In genomic region chr11:27291954-27292641, GRCh38 we compare ENCODE assay signal across 25 cellular contexts.
DNase-seq lines count a peak whose midpoint lies in the region; ATAC-seq and TF ChIP-seq lines count a peak whose summit lies in the region.
"Had no signal": no experiment of that assay in that cellular context is flagged by ENCODE, and none has a peak within 500 bp of the region (broad histone marks: within the 10 kb centered on the region; RNA-seq: fewer than 3 reads in every experiment).

No MANE protein-coding gene starts in this region.

- no TSS peak for BruUV-seq in Panc1 (replicated peaks; lab: Mats Ljungman, UMichigan)

- H3K27ac ChIP-seq in Panc1 (ENCODE audit: low read length) (peak overlapping the region; percentile 68; the same call in 1 of the 2 replicates), muscle layer of duodenum (ENCODE audit: low read length) (peak overlapping the region; percentile 67)
- H3K27ac ChIP-seq: KMS-11, sigmoid colon, vagina had no signal

- DNase-seq in AG10803 (ENCODE audit: low read depth) (peak; percentile 49), Panc1 (ENCODE audit: low read depth, low spot score) (no peak), fibroblast of mammary gland (ENCODE audit: low read depth) (peak; percentile 49), DMS 273 (lab: John Stamatoyannopoulos, UW; ENCODE audit: unreplicated experiment) (no peak), DMS53 (lab: John Stamatoyannopoulos, UW) (no peak), NCI-H345 treated with DMSO at 0.1 percent for 48 hours (lab: John Stamatoyannopoulos, UW; ENCODE audit: unreplicated experiment) (no peak), DMS153 treated with DMSO at 0.1 percent for 48 hours (lab: John Stamatoyannopoulos, UW; ENCODE audit: unreplicated experiment) (no peak)
- DNase-seq: activated CD4-positive, alpha-beta T cell treated with anti-CD3 and anti-CD28 coated beads for 4 hours; activated effector memory CD4-positive, alpha-beta T cell treated with anti-CD3 and anti-CD28 coated beads, Interleukin-2, amount 50 U/mL, for 16 hours; activated naive CD8-positive, alpha-beta T cell treated with anti-CD3 and anti-CD28 coated beads, Interleukin-2, amount 10 ng/mL, durations not matched to agents 7 days and 5 days; activated T-cell treated with anti-CD3 and anti-CD28 coated beads, Interleukin-2, amount 50 U/mL, for 1 hour; CD8-positive, alpha-beta T cell; DMS 273 treated with DMSO at 0.1 percent for 48 hours; NCI-H1436 treated with DMSO at 0.1 percent for 48 hours; NCI-H2107; SHP77; sigmoid colon; stimulated activated naive B cell treated with anti-CD40 and anti-IgM and Interleukin-4, amounts not matched to agents 10 μg/mL and 1 μg/mL and 100 μg/mL, for 72 hours had no signal

- in situ Hi-C loops in Panc1 (cut with HindIII; ENCODE audit: low pct_unique_long_range_greater_than_20kb, low sequenced_read_pairs): no loop called here

- CTCF ChIA-PET in Panc1 (lab: Charles Lee): no interaction called here

- peaks cover 14% of the 10 kb centered on the region; the same call in 1 of the 2 replicates for H3K4me1 ChIP-seq in Panc1 (ENCODE audit: control insufficient read depth, insufficient read depth, low read length)
- peaks cover 0 to 3% of the 10 kb centered on the region in 2 donors for H3K4me1 ChIP-seq in muscle layer of duodenum (ENCODE audit: control insufficient read depth in 1 of 2, insufficient read depth in 2 of 2, low read length in 2 of 2)
- H3K4me1 ChIP-seq: A549, vagina had no signal

- H3K4me3 ChIP-seq in AG10803 (ENCODE audit: low read length): no peak overlapping the region
- H3K4me3 ChIP-seq in Panc1 (ENCODE audit: low read depth in 2 of 2, low read length in 2 of 2): no peak overlapping the region
- no peak overlapping the region for H3K4me3 ChIP-seq in fibroblast of mammary gland (ENCODE audit: control insufficient read depth, low read depth, low read length)
- no peak overlapping the region for H3K4me3 ChIP-seq in muscle layer of duodenum (ENCODE audit: low read depth in 1 of 2, low read length in 2 of 2)
- H3K4me3 ChIP-seq: A549, HAP-1, lung, sigmoid colon, vagina had no signal

- intact Hi-C loops in Panc1 (cut with micrococcal nuclease; ENCODE audit: unreplicated experiment): no loop called here

- no peaks in the 10 kb centered on the region; the same call in 1 of the 2 replicates for H3K9me3 ChIP-seq in Panc1 (ENCODE audit: control insufficient read depth, insufficient read depth, low read depth, low read length)
- no peaks in the 10 kb centered on the region for H3K9me3 ChIP-seq in muscle layer of duodenum (ENCODE audit: control insufficient read depth in 1 of 2, low read length in 2 of 2)
- H3K9me3 ChIP-seq: sigmoid colon, vagina had no signal

- no peak for ATAC-seq in Panc1
- ATAC-seq: A549; CD8-positive, alpha-beta T cell; PC-3; stimulated activated naive B cell treated with anti-CD40 and anti-IgM and Interleukin-4, amounts not matched to agents 10 μg/mL and 1 μg/mL and 100 μg/mL, for 72 hours had no signal

- TF ChIP-seq CTCF in AG10803 (conservative IDR thresholded peaks at IDR 0.05; ENCODE audit: low read length): no peak
- no peak for TF ChIP-seq CTCF in Panc1 (IDR thresholded peaks at IDR 0.05)
- TF ChIP-seq CTCF in fibroblast of mammary gland (conservative IDR thresholded peaks at IDR 0.05; ENCODE audit: control insufficient read depth, insufficient read depth, low read depth, low read length): no peak

- H3K27me3 ChIP-seq in Panc1 (ENCODE audit: control insufficient read depth, insufficient read depth, low read length): no peaks in the 10 kb centered on the region
- H3K27me3 ChIP-seq in muscle layer of duodenum (ENCODE audit: low read depth, low read length): no peaks in the 10 kb centered on the region
- H3K27me3 ChIP-seq: sigmoid colon, vagina had no signal

- POLR2A ChIA-PET in Panc1 (lab: Charles Lee): no interaction called here

- H3K36me3 ChIP-seq in Panc1 (ENCODE audit: control insufficient read depth, insufficient read depth, low read length): no peaks in the 10 kb centered on the region
- H3K36me3 ChIP-seq in muscle layer of duodenum (ENCODE audit: control insufficient read depth in 1 of 2, insufficient read depth in 2 of 2, low read length in 2 of 2): no peaks in the 10 kb centered on the region
- H3K36me3 ChIP-seq: HAP-1, sigmoid colon, vagina had no signal

Comparison
In these comparisons a context has a peak if more than half of its experiments do, and no peak if none do; other contexts are left out.
1. DNase-seq: peak in AG10803 (single experiment) and fibroblast of mammary gland (single experiment); none in Panc1 (single experiment), DMS 273 (single experiment), DMS53 (single experiment), NCI-H345 treated with DMSO at 0.1 percent for 48 hours (single experiment) and DMS153 treated with DMSO at 0.1 percent for 48 hours (single experiment).